In the genomic region with DNA sequence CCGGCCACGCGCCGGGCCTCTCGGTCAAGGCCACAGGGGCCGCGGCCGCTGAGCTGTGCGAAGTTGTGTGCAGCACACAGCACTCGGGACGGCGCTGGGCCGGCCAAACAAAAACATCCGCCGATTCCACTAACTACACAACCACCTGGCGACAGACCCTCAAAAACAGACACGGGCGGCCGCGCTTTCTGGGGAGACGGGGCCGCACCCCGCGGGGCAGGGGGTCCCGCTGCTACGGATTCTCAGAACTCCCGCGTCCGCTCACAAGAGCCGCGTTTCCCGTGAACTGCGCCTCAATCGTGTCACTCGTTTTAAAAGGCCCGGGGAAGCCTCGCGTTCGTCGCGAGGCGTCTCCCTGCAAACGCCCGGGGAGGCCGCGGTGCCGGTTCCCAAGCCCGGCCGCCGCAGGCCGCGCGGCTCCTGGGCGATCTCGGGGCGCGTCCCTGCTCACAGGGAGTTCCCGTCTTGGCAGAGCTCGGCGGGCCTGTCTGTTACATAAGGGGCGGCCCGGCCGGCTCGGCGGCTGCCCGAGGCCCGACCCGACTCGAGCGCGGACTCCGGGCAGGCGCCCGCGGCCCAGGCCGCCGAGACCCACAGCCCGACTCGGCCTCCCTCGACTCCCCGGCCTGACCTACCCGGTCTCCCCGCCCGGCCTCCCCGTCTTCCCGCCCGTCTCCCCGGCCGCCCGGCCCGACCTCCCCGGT, we compare ENCODE assay signal across 8 cellular contexts. TPM values are rescaled to one million over a fixed set of nuclear protein-coding genes. Genes with fewer than 3 reads are reported as not detected.
A peak's percentile ranks its signal among the peaks of the same experiment; 100 is the strongest.
DNase-seq lines count a peak whose midpoint lies in the region; FAIRE-seq and TF ChIP-seq lines count a peak whose summit lies in the region.

No MANE protein-coding gene starts in this region.

- H3K4me3 ChIP-seq in AG10803 (ENCODE audit: low read length), result peak overlapping the region; percentile 78
- H3K4me3 ChIP-seq in WI38 (ENCODE audit: low read depth, low read length), result peak overlapping the region; percentile 81
- peak overlapping the region; percentile 45 to 85 for H3K4me3 ChIP-seq in uterus

- H3K9me3 ChIP-seq in uterus, result no peaks in the 10 kb centered on the region

- H3K27me3 ChIP-seq in uterus, result no peaks in the 10 kb centered on the region

- peak overlapping the region; percentile 86 to 90 for H3K27ac ChIP-seq in uterus

- FAIRE-seq in H54 (lab: Jason Lieb, UNC), result no peak

- H3K27me3 Mint-ChIP-seq in endothelial cell (ENCODE audit: unreplicated experiment), result peaks cover 5% of the 10 kb centered on the region

- no peaks in the 10 kb centered on the region for H3K36me3 ChIP-seq in uterus

- H3K36me3 Mint-ChIP-seq in endothelial cell (ENCODE audit: low read depth, unreplicated experiment), result peaks cover 18% of the 10 kb centered on the region

- TF ChIP-seq POLR2A in uterus (IDR thresholded peaks at IDR 0.05), result no peak
- no peak for TF ChIP-seq POLR2A in H54 (IDR thresholded peaks at IDR 0.05; ENCODE audit: low read depth, low read length)

- peaks cover 4 to 20% of the 10 kb centered on the region in 2 donors for H3K4me1 ChIP-seq in uterus

- TF ChIP-seq CTCF in AG10803 (conservative IDR thresholded peaks at IDR 0.05; ENCODE audit: low read length) (no peak), WI38 (IDR thresholded peaks at IDR 0.05; ENCODE audit: low read depth, low read length) (no peak), endothelial cell (IDR thresholded peaks at IDR 0.05; ENCODE audit: unreplicated experiment) (no peak), uterus (IDR thresholded peaks at IDR 0.05) (no peak)

- H3K27ac Mint-ChIP-seq in endothelial cell (ENCODE audit: unreplicated experiment), result no peak overlapping the region

- peaks cover 29% of the 10 kb centered on the region for H3K4me1 Mint-ChIP-seq in endothelial cell (ENCODE audit: unreplicated experiment)

- intact Hi-C loops in uterus (cut with DNase I; ENCODE audit: low total_unique reads), result no loop called here

- peak overlapping the region; percentile 91 for H3K4me3 Mint-ChIP-seq in endothelial cell (ENCODE audit: unreplicated experiment)

- DNase-seq in AG10803 (ENCODE audit: low read depth) (peak; percentile 57), HCEC 1CT (peak; percentile 36), endothelial cell (ENCODE audit: low spot score) (peak; percentile 41), mucosa of gallbladder (ENCODE audit: low spot score) (peak; percentile 39), uterus (peak; percentile 46 to 47), NCI-H2081 treated with DMSO at 0.1 percent for 48 hours (lab: John Stamatoyannopoulos, UW) (no peak), H54 (ENCODE audit: insufficient read length, low spot score) (no peak)

- H3K9me3 Mint-ChIP-seq in endothelial cell (ENCODE audit: unreplicated experiment), result no peaks in the 10 kb centered on the region

RNA-seq across cellular contexts. Expression of gene BRD1, which starts 0.9 kb away (rescaled TPM):
- total RNA-seq in endothelial cell (ENCODE audit: unreplicated experiment) (40.3 TPM), mucosa of gallbladder (45.3 TPM), uterus (10 to 100 TPM; 17.9 to 47.4 (median 37.9) TPM)

RNA-seq across cellular contexts. Expression of gene ZBED4, which starts 26.9 kb away (rescaled TPM):
- 22.6 TPM for total RNA-seq in endothelial cell (ENCODE audit: unreplicated experiment)
- total RNA-seq in mucosa of gallbladder, result 11.2 TPM
- 10 to 100 TPM in 2 of 4 donors, 1 to 10 TPM in 1, under 1 TPM in 1; 0.59 to 16.4 (median 12.7) TPM for total RNA-seq in uterus

Comparison
In these comparisons a context has a peak if more than half of its experiments do, and no peak if none do; other contexts are left out.
1. DNase-seq: peak in AG10803 (single experiment), HCEC 1CT (single experiment), endothelial cell (single experiment), mucosa of gallbladder (single experiment) and uterus (2 of 2); none in NCI-H2081 treated with DMSO at 0.1 percent for 48 hours (single experiment) and H54 (single experiment).
2. Peak in every context shown above with its lines, with median percentiles within 50 percentile points of each other: H3K4me3 ChIP-seq.